1 cellular context compared by ENCODE assay signal in the genomic region with DNA sequence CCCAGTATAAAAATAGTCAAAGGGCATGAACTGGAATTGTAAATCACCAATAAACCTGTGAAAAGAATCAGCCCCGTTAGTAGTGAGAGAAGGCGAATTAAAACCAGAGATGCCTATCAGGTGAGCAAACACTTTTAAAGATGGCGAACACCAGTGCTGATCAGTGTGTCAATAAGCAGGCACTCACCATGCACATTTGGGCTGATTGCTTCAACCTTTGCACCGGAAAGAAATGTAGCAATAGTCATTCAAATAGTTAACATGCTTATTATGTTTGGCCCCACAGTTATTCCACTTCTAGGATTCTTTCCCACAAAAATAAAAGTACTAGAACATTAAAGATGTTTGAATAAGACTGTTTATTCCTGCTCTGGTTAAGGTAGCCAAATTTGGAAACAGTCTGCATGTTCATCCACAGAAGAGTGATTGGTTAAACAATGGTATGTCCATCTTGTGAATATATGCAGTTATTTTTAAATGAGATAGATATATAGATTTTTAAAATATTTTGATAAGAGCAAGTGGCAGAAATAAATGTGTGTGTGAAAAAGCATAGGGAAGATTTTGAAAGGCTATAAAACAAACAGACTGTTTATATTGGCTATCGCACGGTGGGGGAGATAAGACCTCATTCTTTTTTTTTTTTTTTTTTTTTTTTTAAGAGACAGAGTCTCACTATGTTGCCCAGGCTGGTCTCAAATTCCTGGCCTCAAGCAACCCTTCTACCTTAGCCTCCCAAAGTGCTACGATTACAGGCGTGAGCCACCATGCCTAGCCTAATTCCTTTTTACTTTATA.
A peak's percentile ranks its signal among the peaks of the same experiment; 100 is the strongest.
TF ChIP-seq lines count a peak whose summit lies in the region.

No MANE protein-coding gene starts in this region.

TF ChIP-seq in HepG2, 621 proteins besides CTCF, POLR2A, EP300 and RAD21 (continued from another document and continues in another):
- TF ChIP-seq ZNF770 (CRISPR knock-in tag; IDR thresholded peaks at IDR 0.05) (no peak), TFDP1 (CRISPR knock-in tag; IDR thresholded peaks at IDR 0.05; ENCODE audit: borderline replicate concordance) (no peak), BHLHE40 (IDR thresholded peaks at IDR 0.05; ENCODE audit: low read length) (no peak), EEA1 (CRISPR knock-in tag; IDR thresholded peaks at IDR 0.05; ENCODE audit: borderline replicate concordance) (no peak), ZNF276 (CRISPR knock-in tag; IDR thresholded peaks at IDR 0.05; ENCODE audit: low read depth) (no peak), SKI (IDR thresholded peaks at IDR 0.05; ENCODE audit: partially characterized antibody) (no peak), TCF7L2 (IDR thresholded peaks at IDR 0.05; ENCODE audit: low read depth, low read length) (no peak), HNRNPUL1 (IDR thresholded peaks at IDR 0.05; ENCODE audit: low read depth, low read length) (no peak), KDM3A (CRISPR knock-in tag; IDR thresholded peaks at IDR 0.05; ENCODE audit: low read depth) (no peak), ZSCAN25 (CRISPR knock-in tag; IDR thresholded peaks at IDR 0.05) (no peak), ZNF329 (CRISPR knock-in tag; IDR thresholded peaks at IDR 0.05; ENCODE audit: low read depth) (no peak), SNRNP70 (IDR thresholded peaks at IDR 0.05; ENCODE audit: low read depth, low read length) (no peak), ZNF816 (CRISPR knock-in tag; IDR thresholded peaks at IDR 0.05; ENCODE audit: borderline replicate concordance) (no peak), HHEX (CRISPR knock-in tag; IDR thresholded peaks at IDR 0.05) (peak; percentile 78), ZNF616 (CRISPR knock-in tag; IDR thresholded peaks at IDR 0.05; ENCODE audit: low read depth) (no peak), GPBP1L1 (CRISPR knock-in tag; IDR thresholded peaks at IDR 0.05) (no peak), HNF4A (CRISPR knock-in tag; IDR thresholded peaks at IDR 0.05) (peak; percentile 94), ONECUT2 (CRISPR knock-in tag; IDR thresholded peaks at IDR 0.05) (no peak), TMF1 (CRISPR knock-in tag; IDR thresholded peaks at IDR 0.05; ENCODE audit: low read depth) (no peak), HMGA1 (CRISPR knock-in tag; conservative IDR thresholded peaks at IDR 0.05) (no peak), ZNF629 (CRISPR knock-in tag; conservative IDR thresholded peaks at IDR 0.05) (no peak), MXD4 (CRISPR knock-in tag; IDR thresholded peaks at IDR 0.05) (no peak; the same call in 1 of the 2 replicates), STAT6 (CRISPR knock-in tag; IDR thresholded peaks at IDR 0.05; ENCODE audit: borderline replicate concordance) (no peak), ZNF160 (CRISPR knock-in tag; IDR thresholded peaks at IDR 0.05) (no peak), ZNF510 (CRISPR knock-in tag; IDR thresholded peaks at IDR 0.05; ENCODE audit: low read depth) (no peak), ZMYM2 (CRISPR knock-in tag; IDR thresholded peaks at IDR 0.05) (no peak), ZNF775 (CRISPR knock-in tag; IDR thresholded peaks at IDR 0.05; ENCODE audit: borderline replicate concordance) (no peak), TEAD3 (CRISPR knock-in tag; optimal IDR thresholded peaks at IDR 0.05; ENCODE audit: borderline replicate concordance) (peak; percentile 83), RFX5 (IDR thresholded peaks at IDR 0.05; ENCODE audit: low read depth, low read length) (no peak), SMAD1 (CRISPR knock-in tag; IDR thresholded peaks at IDR 0.05; ENCODE audit: borderline replicate concordance, low read depth) (no peak), ETV5 (CRISPR knock-in tag; IDR thresholded peaks at IDR 0.05; ENCODE audit: borderline replicate concordance) (peak; percentile 94), SIX4 (CRISPR knock-in tag; IDR thresholded peaks at IDR 0.05) (no peak), ZFP90 (CRISPR knock-in tag; IDR thresholded peaks at IDR 0.05; ENCODE audit: borderline replicate concordance) (no peak), FOXK2 (IDR thresholded peaks at IDR 0.05) (no peak), GTF3A (CRISPR knock-in tag; conservative IDR thresholded peaks at IDR 0.05) (no peak)
- TF ChIP-seq, protein P1, sequence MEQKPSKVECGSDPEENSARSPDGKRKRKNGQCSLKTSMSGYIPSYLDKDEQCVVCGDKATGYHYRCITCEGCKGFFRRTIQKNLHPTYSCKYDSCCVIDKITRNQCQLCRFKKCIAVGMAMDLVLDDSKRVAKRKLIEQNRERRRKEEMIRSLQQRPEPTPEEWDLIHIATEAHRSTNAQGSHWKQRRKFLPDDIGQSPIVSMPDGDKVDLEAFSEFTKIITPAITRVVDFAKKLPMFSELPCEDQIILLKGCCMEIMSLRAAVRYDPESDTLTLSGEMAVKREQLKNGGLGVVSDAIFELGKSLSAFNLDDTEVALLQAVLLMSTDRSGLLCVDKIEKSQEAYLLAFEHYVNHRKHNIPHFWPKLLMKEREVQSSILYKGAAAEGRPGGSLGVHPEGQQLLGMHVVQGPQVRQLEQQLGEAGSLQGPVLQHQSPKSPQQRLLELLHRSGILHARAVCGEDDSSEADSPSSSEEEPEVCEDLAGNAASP (CRISPR knock-in tag; IDR thresholded peaks at IDR 0.05; ENCODE audit: borderline replicate concordance) = 0 out of 2 replicates have a peak, but pooled peaks have one; percentile 26
- TF ChIP-seq, protein P2, sequence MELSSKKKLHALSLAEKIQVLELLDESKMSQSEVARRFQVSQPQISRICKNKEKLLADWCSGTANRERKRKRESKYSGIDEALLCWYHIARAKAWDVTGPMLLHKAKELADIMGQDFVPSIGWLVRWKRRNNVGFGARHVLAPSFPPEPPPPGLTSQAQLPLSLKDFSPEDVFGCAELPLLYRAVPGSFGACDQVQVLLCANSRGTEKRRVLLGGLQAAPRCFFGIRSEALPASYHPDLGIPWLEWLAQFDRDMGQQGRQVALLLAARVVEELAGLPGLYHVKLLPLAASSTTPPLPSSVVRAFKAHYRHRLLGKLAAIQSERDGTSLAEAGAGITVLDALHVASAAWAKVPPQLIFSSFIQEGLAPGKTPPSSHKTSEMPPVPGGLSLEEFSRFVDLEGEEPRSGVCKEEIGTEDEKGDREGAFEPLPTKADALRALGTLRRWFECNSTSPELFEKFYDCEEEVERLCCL (CRISPR knock-in tag; IDR thresholded peaks at IDR 0.05; ENCODE audit: borderline replicate concordance) = no peak
- TF ChIP-seq, protein P3, sequence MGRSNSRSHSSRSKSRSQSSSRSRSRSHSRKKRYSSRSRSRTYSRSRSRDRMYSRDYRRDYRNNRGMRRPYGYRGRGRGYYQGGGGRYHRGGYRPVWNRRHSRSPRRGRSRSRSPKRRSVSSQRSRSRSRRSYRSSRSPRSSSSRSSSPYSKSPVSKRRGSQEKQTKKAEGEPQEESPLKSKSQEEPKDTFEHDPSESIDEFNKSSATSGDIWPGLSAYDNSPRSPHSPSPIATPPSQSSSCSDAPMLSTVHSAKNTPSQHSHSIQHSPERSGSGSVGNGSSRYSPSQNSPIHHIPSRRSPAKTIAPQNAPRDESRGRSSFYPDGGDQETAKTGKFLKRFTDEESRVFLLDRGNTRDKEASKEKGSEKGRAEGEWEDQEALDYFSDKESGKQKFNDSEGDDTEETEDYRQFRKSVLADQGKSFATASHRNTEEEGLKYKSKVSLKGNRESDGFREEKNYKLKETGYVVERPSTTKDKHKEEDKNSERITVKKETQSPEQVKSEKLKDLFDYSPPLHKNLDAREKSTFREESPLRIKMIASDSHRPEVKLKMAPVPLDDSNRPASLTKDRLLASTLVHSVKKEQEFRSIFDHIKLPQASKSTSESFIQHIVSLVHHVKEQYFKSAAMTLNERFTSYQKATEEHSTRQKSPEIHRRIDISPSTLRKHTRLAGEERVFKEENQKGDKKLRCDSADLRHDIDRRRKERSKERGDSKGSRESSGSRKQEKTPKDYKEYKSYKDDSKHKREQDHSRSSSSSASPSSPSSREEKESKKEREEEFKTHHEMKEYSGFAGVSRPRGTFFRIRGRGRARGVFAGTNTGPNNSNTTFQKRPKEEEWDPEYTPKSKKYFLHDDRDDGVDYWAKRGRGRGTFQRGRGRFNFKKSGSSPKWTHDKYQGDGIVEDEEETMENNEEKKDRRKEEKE (IDR thresholded peaks at IDR 0.05) = no peak
- TF ChIP-seq, protein P4, sequence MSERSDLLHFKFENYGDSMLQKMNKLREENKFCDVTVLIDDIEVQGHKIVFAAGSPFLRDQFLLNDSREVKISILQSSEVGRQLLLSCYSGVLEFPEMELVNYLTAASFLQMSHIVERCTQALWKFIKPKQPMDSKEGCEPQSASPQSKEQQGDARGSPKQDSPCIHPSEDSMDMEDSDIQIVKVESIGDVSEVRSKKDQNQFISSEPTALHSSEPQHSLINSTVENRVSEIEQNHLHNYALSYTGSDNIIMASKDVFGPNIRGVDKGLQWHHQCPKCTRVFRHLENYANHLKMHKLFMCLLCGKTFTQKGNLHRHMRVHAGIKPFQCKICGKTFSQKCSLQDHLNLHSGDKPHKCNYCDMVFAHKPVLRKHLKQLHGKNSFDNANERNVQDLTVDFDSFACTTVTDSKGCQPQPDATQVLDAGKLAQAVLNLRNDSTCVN (CRISPR knock-in tag; IDR thresholded peaks at IDR 0.05; ENCODE audit: borderline replicate concordance) = no peak
- TF ChIP-seq, protein P5, sequence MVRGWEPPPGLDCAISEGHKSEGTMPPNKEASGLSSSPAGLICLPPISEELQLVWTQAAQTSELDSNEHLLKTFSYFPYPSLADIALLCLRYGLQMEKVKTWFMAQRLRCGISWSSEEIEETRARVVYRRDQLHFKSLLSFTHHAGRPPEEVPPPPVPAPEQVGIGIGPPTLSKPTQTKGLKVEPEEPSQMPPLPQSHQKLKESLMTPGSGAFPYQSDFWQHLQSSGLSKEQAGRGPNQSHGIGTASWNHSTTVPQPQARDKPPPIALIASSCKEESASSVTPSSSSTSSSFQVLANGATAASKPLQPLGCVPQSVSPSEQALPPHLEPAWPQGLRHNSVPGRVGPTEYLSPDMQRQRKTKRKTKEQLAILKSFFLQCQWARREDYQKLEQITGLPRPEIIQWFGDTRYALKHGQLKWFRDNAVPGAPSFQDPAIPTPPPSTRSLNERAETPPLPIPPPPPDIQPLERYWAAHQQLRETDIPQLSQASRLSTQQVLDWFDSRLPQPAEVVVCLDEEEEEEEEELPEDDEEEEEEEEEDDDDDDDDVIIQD (CRISPR knock-in tag; IDR thresholded peaks at IDR 0.05; ENCODE audit: low read depth) = peak; percentile 97
